ENCODE assay signal across 14 cellular contexts in genomic region chr17:38783227-38783626, GRCh38. TPM values are rescaled to one million over a fixed set of nuclear protein-coding genes. Genes with fewer than 3 reads are reported as not detected.
DNase-seq lines count a peak whose midpoint lies in the region; ATAC-seq and TF ChIP-seq lines count a peak whose summit lies in the region.
"Had no signal": no experiment of that assay in that cellular context is flagged by ENCODE, and none has a peak within 500 bp of the region (broad histone marks: within the 10 kb centered on the region; RNA-seq: fewer than 3 reads in every experiment).

No MANE protein-coding gene starts in this region.

- no peak overlapping the region for H3K4me3 ChIP-seq in brain microvascular endothelial cell (ENCODE audit: low read depth, low read length)
- H3K4me3 ChIP-seq in epithelial cell of proximal tubule (ENCODE audit: low read depth, low read length) = no peak overlapping the region
- H3K4me3 ChIP-seq: A549 had no signal

- H3K27me3 ChIP-seq in brain microvascular endothelial cell (replicated peaks) = no peaks in the 10 kb centered on the region

- intact Hi-C loops in left colon (cut with DNase I, micrococcal nuclease) = no loop called here

- peak; percentile 3 for TF ChIP-seq CTCF in brain microvascular endothelial cell (IDR thresholded peaks at IDR 0.05; ENCODE audit: low read depth, low read length, missing control alignments)
- peak; percentile 6 for TF ChIP-seq CTCF in epithelial cell of proximal tubule (conservative IDR thresholded peaks at IDR 0.05; ENCODE audit: low read depth, low read length)

- peaks cover 69% of the 10 kb centered on the region for H3K36me3 ChIP-seq in brain microvascular endothelial cell (replicated peaks)

- H3K36me3 Mint-ChIP-seq in activated T-cell treated with anti-CD3 and anti-CD28 coated beads, Interleukin-2, amount 50 U/mL, for 24 hours (ENCODE audit: low read depth) = peaks cover 90% of the 10 kb centered on the region
- H3K36me3 Mint-ChIP-seq in activated T-cell treated with anti-CD3 and anti-CD28 coated beads, Interleukin-2, amount 50 U/mL, for 4 hours (ENCODE audit: insufficient read depth) = peaks cover 29% of the 10 kb centered on the region

- ATAC-seq in activated T-cell treated with anti-CD3 and anti-CD28 coated beads, Interleukin-2, amount 50 U/mL, for 4 hours = no peak
- ATAC-seq in GM21447 (IDR thresholded peaks at IDR 0.05; ENCODE audit: unreplicated experiment) (no peak), left colon (no peak), GM19023 (IDR thresholded peaks at IDR 0.05; ENCODE audit: unreplicated experiment) (no peak)

- no peaks in the 10 kb centered on the region for H3K27me3 Mint-ChIP-seq in activated T-cell treated with anti-CD3 and anti-CD28 coated beads, Interleukin-2, amount 50 U/mL, for 24 hours
- H3K27me3 Mint-ChIP-seq in activated T-cell treated with anti-CD3 and anti-CD28 coated beads, Interleukin-2, amount 50 U/mL, for 4 hours (ENCODE audit: low read depth) = no peaks in the 10 kb centered on the region
- H3K27me3 Mint-ChIP-seq: CD4-positive, alpha-beta T cell had no signal

- in situ Hi-C loops in brain microvascular endothelial cell (cut with HindIII; ENCODE audit: low pct_ligation_motif_present, low sequenced_read_pairs) = no loop called here

- no peak for DNase-seq in activated T-cell treated with anti-CD3 and anti-CD28 coated beads, Interleukin-2, amount 50 U/mL, for 24 hours
- DNase-seq in activated T-cell treated with anti-CD3 and anti-CD28 coated beads, Interleukin-2, amount 50 U/mL, for 4 hours = no peak
- no peak for DNase-seq in brain microvascular endothelial cell
- DNase-seq in epithelial cell of proximal tubule (ENCODE audit: low read depth) = no peak
- DNase-seq in left colon = no peak
- DNase-seq: AML-193; Caco-2; CD4-positive, alpha-beta T cell; KG1 had no signal

- H3K9me3 Mint-ChIP-seq in activated T-cell treated with anti-CD3 and anti-CD28 coated beads, Interleukin-2, amount 50 U/mL, for 24 hours = no peaks in the 10 kb centered on the region
- no peaks in the 10 kb centered on the region for H3K9me3 Mint-ChIP-seq in activated T-cell treated with anti-CD3 and anti-CD28 coated beads, Interleukin-2, amount 50 U/mL, for 4 hours
- H3K9me3 Mint-ChIP-seq: CD4-positive, alpha-beta T cell had no signal

- no peak overlapping the region for H3K27ac ChIP-seq in brain microvascular endothelial cell
- H3K27ac ChIP-seq: 22Rv1, A549, C4-2B had no signal

- H3K4me3 Mint-ChIP-seq in activated T-cell treated with anti-CD3 and anti-CD28 coated beads, Interleukin-2, amount 50 U/mL, for 24 hours = no peak overlapping the region
- no peak overlapping the region for H3K4me3 Mint-ChIP-seq in activated T-cell treated with anti-CD3 and anti-CD28 coated beads, Interleukin-2, amount 50 U/mL, for 4 hours
- H3K4me3 Mint-ChIP-seq: CD4-positive, alpha-beta T cell had no signal

- peak overlapping the region; percentile 29 for H3K27ac Mint-ChIP-seq in activated T-cell treated with anti-CD3 and anti-CD28 coated beads, Interleukin-2, amount 50 U/mL, for 24 hours
- H3K27ac Mint-ChIP-seq: CD4-positive, alpha-beta T cell had no signal

- H3K4me1 Mint-ChIP-seq in activated T-cell treated with anti-CD3 and anti-CD28 coated beads, Interleukin-2, amount 50 U/mL, for 24 hours (ENCODE audit: low read depth) = no peaks in the 10 kb centered on the region
- no peaks in the 10 kb centered on the region for H3K4me1 Mint-ChIP-seq in activated T-cell treated with anti-CD3 and anti-CD28 coated beads, Interleukin-2, amount 50 U/mL, for 4 hours (ENCODE audit: low read depth)

RNA-seq across cellular contexts. Expression of gene PIP4K2B, which starts 16.1 kb away (rescaled TPM):
- 10 to 100 TPM; 33.6 to 40.5 (median 39.3) TPM for total RNA-seq in activated T-cell treated with anti-CD3 and anti-CD28 coated beads, Interleukin-2, amount 50 U/mL, for 4 hours
- 20.9 and 39.0 TPM in 2 replicates for total RNA-seq in epithelial cell of proximal tubule
- 10 to 100 TPM; 14.1 to 18.5 TPM for total RNA-seq in left colon

RNA-seq across cellular contexts. Expression of gene PSMB3, which starts 30.7 kb away (rescaled TPM):
- 100 to 1,000 TPM; 527 to 569 (median 554) TPM for total RNA-seq in activated T-cell treated with anti-CD3 and anti-CD28 coated beads, Interleukin-2, amount 50 U/mL, for 4 hours
- total RNA-seq in epithelial cell of proximal tubule (311 and 436 TPM in 2 replicates), left colon (100 to 1,000 TPM; 131 to 154 TPM)

RNA-seq across cellular contexts. Expression of gene PCGF2, which starts 35.1 kb away (rescaled TPM):
- under 1 TPM; 0.16 to 0.58 (median 0.43) TPM for total RNA-seq in activated T-cell treated with anti-CD3 and anti-CD28 coated beads, Interleukin-2, amount 50 U/mL, for 4 hours
- total RNA-seq in epithelial cell of proximal tubule (6.1 and 7.6 TPM in 2 replicates), left colon (10 to 100 TPM; 41.1 to 53.7 TPM)
- total RNA-seq: CD4-positive, alpha-beta T cell had no signal

RNA-seq across cellular contexts. Expression of gene CWC25, which starts 41.9 kb away (rescaled TPM):
- 10 to 100 TPM; 32.7 to 36.5 (median 32.9) TPM for total RNA-seq in activated T-cell treated with anti-CD3 and anti-CD28 coated beads, Interleukin-2, amount 50 U/mL, for 4 hours
- 9.6 and 13.9 TPM in 2 replicates for total RNA-seq in epithelial cell of proximal tubule
- 10 to 100 TPM; 19.0 to 21.0 TPM for total RNA-seq in left colon

RNA-seq across cellular contexts. Expression of gene CISD3, which starts 53.1 kb away (rescaled TPM):
- 10 to 100 TPM; 47.2 to 73.3 (median 67.8) TPM for total RNA-seq in activated T-cell treated with anti-CD3 and anti-CD28 coated beads, Interleukin-2, amount 50 U/mL, for 4 hours
- total RNA-seq in epithelial cell of proximal tubule = 9.4 and 19.3 TPM in 2 replicates
- 10 to 100 TPM; 91.6 to 99.8 TPM for total RNA-seq in left colon
